Comparison of ENCODE assay signal across 8 cellular contexts in the genomic region with DNA sequence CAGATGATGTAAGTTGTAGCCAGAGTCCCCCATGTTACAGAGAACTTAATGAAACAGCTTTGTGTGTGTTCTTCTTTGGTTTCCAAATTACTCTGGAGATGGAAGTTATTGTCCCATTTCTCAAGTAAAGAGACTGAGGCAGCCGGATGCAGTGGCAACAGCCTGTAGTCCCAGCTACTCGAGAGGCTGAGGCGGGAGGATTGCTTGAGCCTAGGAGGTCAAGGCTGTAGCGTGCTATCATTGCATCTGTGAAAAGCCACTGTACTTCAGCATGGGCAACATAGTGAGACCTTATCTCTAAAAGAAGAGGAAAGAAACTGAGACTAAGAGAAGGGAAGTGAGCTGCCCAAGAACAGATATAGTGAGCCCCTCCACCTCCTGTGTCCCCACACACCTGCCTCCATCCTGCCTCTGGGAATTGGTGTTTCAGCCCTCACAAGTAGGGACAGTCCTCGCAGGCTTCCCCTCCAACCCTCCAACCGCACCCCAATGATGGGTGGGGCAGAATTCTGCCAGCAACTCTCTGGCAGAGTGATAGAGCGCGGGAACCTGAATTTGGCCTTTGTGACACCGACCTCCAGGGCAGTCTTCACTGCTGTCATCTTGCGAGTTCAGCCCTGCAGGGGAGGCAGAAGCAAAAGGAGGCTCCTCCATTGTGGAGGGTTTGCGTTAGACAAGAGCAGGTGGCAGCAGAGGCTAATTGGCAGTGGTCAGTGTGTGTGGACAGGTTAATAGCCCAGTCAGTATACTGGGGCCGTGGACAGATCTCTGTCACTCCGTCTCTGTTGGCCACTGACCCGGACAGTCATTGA. TPM values are rescaled to one million over a fixed set of nuclear protein-coding genes. Genes with fewer than 3 reads are reported as not detected.
DNase-seq lines count a peak whose midpoint lies in the region; ATAC-seq, FAIRE-seq and TF ChIP-seq lines count a peak whose summit lies in the region.

No MANE protein-coding gene starts in this region.

- peak overlapping the region; percentile 47 to 81 (median 67) for H3K27ac Mint-ChIP-seq in CD8-positive, alpha-beta memory T cell
- peak overlapping the region; percentile 67 for H3K27ac Mint-ChIP-seq in neural crest cell (ENCODE audit: unreplicated experiment)

- no peaks in the 10 kb centered on the region for H3K36me3 ChIP-seq in CD8-positive, alpha-beta memory T cell (ENCODE audit: insufficient read depth, low read length)

- H3K27me3 ChIP-seq in CD8-positive, alpha-beta memory T cell (ENCODE audit: insufficient read depth, low read length, poor library complexity, severe bottlenecking), result no peaks in the 10 kb centered on the region

- POLR2A ChIA-PET in CD8-positive, alpha-beta memory T cell (lab: Charles Lee), result interaction anchor here (0.5 to 4.3 kb wide), 3 partner anchors 16 to 38 kb away, joined by 9 to 59 read pairs (median 50); a partner anchor contains a TSS

- peaks cover 0 to 11% (median 0%) of the 10 kb centered on the region in 3 donors for H3K36me3 Mint-ChIP-seq in CD8-positive, alpha-beta memory T cell
- peaks cover 4% of the 10 kb centered on the region for H3K36me3 Mint-ChIP-seq in neural crest cell (ENCODE audit: low read depth)

- no peak for DNase-seq in CD8-positive, alpha-beta memory T cell
- DNase-seq in NAMALWA (ENCODE audit: low spot score) (peak; percentile 46), coronary artery (ENCODE audit: low spot score) (no peak), neural crest cell (ENCODE audit: low read depth, low spot score) (no peak), kidney glomerular epithelial cell (lab: John Stamatoyannopoulos, UW) (no peak), HTR-8/SVneo (ENCODE audit: insufficient read length, low spot score) (no peak)

- no peak for FAIRE-seq in HTR-8/SVneo (lab: Jason Lieb, UNC)

- ATAC-seq in GM18873 (IDR thresholded peaks at IDR 0.05; ENCODE audit: low FRiP score, unreplicated experiment), result no peak
- no peak for ATAC-seq in HG03280 (IDR thresholded peaks at IDR 0.05; ENCODE audit: unreplicated experiment)

- CTCF ChIA-PET in CD8-positive, alpha-beta memory T cell (lab: Charles Lee), result interaction anchor here (0.7 to 20.3 kb wide), 11 partner anchors 10 to 52 kb away, joined by 3 to 285 read pairs (median 7); a partner anchor contains a TSS

- no peaks in the 10 kb centered on the region for H3K9me3 ChIP-seq in CD8-positive, alpha-beta memory T cell (ENCODE audit: low read length)

- H3K27ac ChIP-seq in CD8-positive, alpha-beta memory T cell (ENCODE audit: low read depth, low read length), result peak overlapping the region; percentile 6
- H3K27ac ChIP-seq in coronary artery, result peak overlapping the region in 1 of 2 donors; percentile 75

- TF ChIP-seq CTCF in coronary artery (IDR thresholded peaks at IDR 0.05) (no peak), neural crest cell (conservative IDR thresholded peaks at IDR 0.05) (no peak)

- peak overlapping the region; percentile 78 to 89 (median 80) for H3K4me3 Mint-ChIP-seq in CD8-positive, alpha-beta memory T cell
- H3K4me3 Mint-ChIP-seq in neural crest cell, result peak overlapping the region; percentile 86

- no peaks in the 10 kb centered on the region for H3K27me3 Mint-ChIP-seq in CD8-positive, alpha-beta memory T cell
- no peaks in the 10 kb centered on the region for H3K27me3 Mint-ChIP-seq in neural crest cell (ENCODE audit: low read depth)

- peaks cover 34 to 47% (median 36%) of the 10 kb centered on the region in 3 donors for H3K4me1 Mint-ChIP-seq in CD8-positive, alpha-beta memory T cell
- H3K4me1 Mint-ChIP-seq in neural crest cell, result peaks cover 50% of the 10 kb centered on the region

- H3K4me3 ChIP-seq in CD8-positive, alpha-beta memory T cell (ENCODE audit: low read length), result peak overlapping the region; percentile 46
- peak overlapping the region; percentile 91 for H3K4me3 ChIP-seq in coronary artery

- no peaks in the 10 kb centered on the region for H3K9me3 Mint-ChIP-seq in CD8-positive, alpha-beta memory T cell
- H3K9me3 Mint-ChIP-seq in neural crest cell, result no peaks in the 10 kb centered on the region

- peaks cover 31% of the 10 kb centered on the region for H3K4me1 ChIP-seq in CD8-positive, alpha-beta memory T cell (ENCODE audit: insufficient read depth, low read length)

RNA-seq across cellular contexts. Expression of a gene that starts 1.6 kb away (rescaled TPM):
- total RNA-seq in CD8-positive, alpha-beta memory T cell, result 10 to 100 TPM; 36.0 to 37.8 TPM
- 7.1 TPM for polyA plus RNA-seq in CD8-positive, alpha-beta memory T cell
- total RNA-seq in neural crest cell, result 51.5 and 55.3 TPM in 2 replicates

RNA-seq across cellular contexts. Expression of a gene that starts 15.3 kb away (rescaled TPM):
- 100 to 1,000 TPM; 204 to 223 TPM for total RNA-seq in CD8-positive, alpha-beta memory T cell
- polyA plus RNA-seq in CD8-positive, alpha-beta memory T cell, result 182 TPM
- total RNA-seq in neural crest cell, result 16.1 and 21.0 TPM in 2 replicates

RNA-seq across cellular contexts. Expression of a gene that starts 20.6 kb away (rescaled TPM):
- 10 to 100 TPM; 93.1 to 94.6 TPM for total RNA-seq in CD8-positive, alpha-beta memory T cell
- 32.3 TPM for polyA plus RNA-seq in CD8-positive, alpha-beta memory T cell
- total RNA-seq in neural crest cell, result 36.4 and 36.6 TPM in 2 replicates

RNA-seq across cellular contexts. Expression of a gene that starts 26.0 kb away (rescaled TPM):
- total RNA-seq in CD8-positive, alpha-beta memory T cell, result 10 to 100 TPM; 53.6 to 57.2 TPM
- polyA plus RNA-seq in CD8-positive, alpha-beta memory T cell, result 38.3 TPM
- 43.3 and 44.5 TPM in 2 replicates for total RNA-seq in neural crest cell

RNA-seq across cellular contexts. Expression of a gene that starts 36.7 kb away (rescaled TPM):
- total RNA-seq in CD8-positive, alpha-beta memory T cell, result 10 to 100 TPM; 26.1 to 26.7 TPM
- 13.6 TPM for polyA plus RNA-seq in CD8-positive, alpha-beta memory T cell
- total RNA-seq in neural crest cell, result 45.8 and 53.2 TPM in 2 replicates
